8 cellular contexts compared by ENCODE assay signal in genomic region chr20:32109392-32110172, GRCh38. TPM values are rescaled to one million over a fixed set of nuclear protein-coding genes. Genes with fewer than 3 reads are reported as not detected.
A peak's percentile ranks its signal among the peaks of the same experiment; 100 is the strongest.
DNase-seq lines count a peak whose midpoint lies in the region; ATAC-seq and TF ChIP-seq lines count a peak whose summit lies in the region.

A gene with protein sequence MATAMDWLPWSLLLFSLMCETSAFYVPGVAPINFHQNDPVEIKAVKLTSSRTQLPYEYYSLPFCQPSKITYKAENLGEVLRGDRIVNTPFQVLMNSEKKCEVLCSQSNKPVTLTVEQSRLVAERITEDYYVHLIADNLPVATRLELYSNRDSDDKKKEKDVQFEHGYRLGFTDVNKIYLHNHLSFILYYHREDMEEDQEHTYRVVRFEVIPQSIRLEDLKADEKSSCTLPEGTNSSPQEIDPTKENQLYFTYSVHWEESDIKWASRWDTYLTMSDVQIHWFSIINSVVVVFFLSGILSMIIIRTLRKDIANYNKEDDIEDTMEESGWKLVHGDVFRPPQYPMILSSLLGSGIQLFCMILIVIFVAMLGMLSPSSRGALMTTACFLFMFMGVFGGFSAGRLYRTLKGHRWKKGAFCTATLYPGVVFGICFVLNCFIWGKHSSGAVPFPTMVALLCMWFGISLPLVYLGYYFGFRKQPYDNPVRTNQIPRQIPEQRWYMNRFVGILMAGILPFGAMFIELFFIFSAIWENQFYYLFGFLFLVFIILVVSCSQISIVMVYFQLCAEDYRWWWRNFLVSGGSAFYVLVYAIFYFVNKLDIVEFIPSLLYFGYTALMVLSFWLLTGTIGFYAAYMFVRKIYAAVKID (plus strand): TSS chr20:32109714. CDS start chr20:32109741, 27 bp downstream.

- intact Hi-C loops in right lobe of liver (cut with DNase I): no loop called here

- no peak for TF ChIP-seq CTCF in right lobe of liver (IDR thresholded peaks at IDR 0.05)

- H3K4me3 Mint-ChIP-seq in activated CD4-positive, alpha-beta memory T cell treated with anti-CD3 and anti-CD28 coated beads, Interleukin-2, amount 10 ng/mL, durations not matched to agents 7 days and 5 days: peak within 1 kb of the TSS; percentile 99

- peak; percentile 84 for ATAC-seq in GM19438 (IDR thresholded peaks at IDR 0.05; ENCODE audit: low read depth, unreplicated experiment)
- peak; percentile 53 for ATAC-seq in HG03575 (IDR thresholded peaks at IDR 0.05; ENCODE audit: extremely low read depth, insufficient number of reproducible peaks, low FRiP score, unreplicated experiment)
- peak; percentile 87 to 94 (median 93) for ATAC-seq in right lobe of liver

- peaks cover 10% of the 10 kb centered on the region for H3K36me3 Mint-ChIP-seq in activated CD4-positive, alpha-beta memory T cell treated with anti-CD3 and anti-CD28 coated beads, Interleukin-2, amount 10 ng/mL, durations not matched to agents 7 days and 5 days (ENCODE audit: low read depth)

- H3K27ac Mint-ChIP-seq in activated CD4-positive, alpha-beta memory T cell treated with anti-CD3 and anti-CD28 coated beads, Interleukin-2, amount 10 ng/mL, durations not matched to agents 7 days and 5 days: peak within 1 kb of the TSS; percentile 99

- H3K9me3 ChIP-seq in duodenal mucosa (ENCODE audit: control insufficient read depth in 1 of 2, low read length in 2 of 2) (no peaks in the 10 kb centered on the region), right lobe of liver (no peaks in the 10 kb centered on the region)

- H3K4me1 Mint-ChIP-seq in activated CD4-positive, alpha-beta memory T cell treated with anti-CD3 and anti-CD28 coated beads, Interleukin-2, amount 10 ng/mL, durations not matched to agents 7 days and 5 days: peaks cover 36% of the 10 kb centered on the region

- peaks cover 2% of the 10 kb centered on the region for H3K9me3 Mint-ChIP-seq in activated CD4-positive, alpha-beta memory T cell treated with anti-CD3 and anti-CD28 coated beads, Interleukin-2, amount 10 ng/mL, durations not matched to agents 7 days and 5 days

- peak within 1 kb of the TSS; percentile 91 to 100 for H3K4me3 ChIP-seq in duodenal mucosa (ENCODE audit: low read depth in 1 of 2, low read length in 2 of 2)
- peak within 1 kb of the TSS; percentile 76 to 99 (median 93) for H3K4me3 ChIP-seq in right lobe of liver

- under 1% methylated on average over 31 of the region's 38 CpGs for WGBS in right lobe of liver (ENCODE audit: insufficient coverage, low coverage, low lambda C conversion rate, missing lambda C conversion rate)

- peaks cover 37 to 39% of the 10 kb centered on the region in 2 donors for H3K4me1 ChIP-seq in duodenal mucosa (ENCODE audit: control insufficient read depth in 1 of 2, insufficient read depth in 2 of 2, low read length in 2 of 2)
- H3K4me1 ChIP-seq in right lobe of liver: peaks cover 0 to 31% (median 9%) of the 10 kb centered on the region in 4 donors

- peak within 1 kb of the TSS; percentile 98 to 100 for H3K9ac ChIP-seq in duodenal mucosa (ENCODE audit: low read depth in 1 of 2, low read length in 2 of 2)

- peak within 1 kb of the TSS; percentile 98 for H3K27ac ChIP-seq in duodenal mucosa (ENCODE audit: low read depth, low read length)
- H3K27ac ChIP-seq in right lobe of liver: peak within 1 kb of the TSS; percentile 96 to 99 (median 98)

- H3K36me3 ChIP-seq in duodenal mucosa (ENCODE audit: control insufficient read depth in 1 of 2, insufficient read depth in 2 of 2, low read length in 2 of 2) (no peaks in the 10 kb centered on the region), right lobe of liver (no peaks in the 10 kb centered on the region)

- DNase-seq in CD1c-positive myeloid dendritic cell (ENCODE audit: extremely low spot score) (peak; percentile 94), NCI-H82 treated with DMSO at 0.1 percent for 48 hours (lab: John Stamatoyannopoulos, UW; ENCODE audit: unreplicated experiment) (peak; percentile 89), right lobe of liver (peak; percentile 89 to 91 (median 90))
- peak; percentile 89 for DNase-seq in activated CD4-positive, alpha-beta memory T cell treated with anti-CD3 and anti-CD28 coated beads, Interleukin-2, amount 10 ng/mL, durations not matched to agents 7 days and 5 days
- DNase-seq in stimulated activated CD4-positive, alpha-beta T cell treated with anti-CD3 and anti-CD28 coated beads, Interleukin-4, amount 100 ng/mL, for 4 hours: peak; percentile 83 to 90

- TF ChIP-seq POLR2A in right lobe of liver (IDR thresholded peaks at IDR 0.05): peak; percentile 66

- H3K27me3 ChIP-seq in duodenal mucosa (ENCODE audit: control insufficient read depth in 1 of 2, insufficient read depth in 2 of 2, low read length in 2 of 2) (peaks cover 0 to 3% of the 10 kb centered on the region in 2 donors), right lobe of liver (no peaks in the 10 kb centered on the region)

- POLR2A ChIA-PET in activated CD4-positive, alpha-beta memory T cell treated with anti-CD3 and anti-CD28 coated beads, Interleukin-2, amount 10 ng/mL, durations not matched to agents 7 days and 5 days (lab: Charles Lee): interaction anchor here (0.6 to 1.8 kb wide), 10 partner anchors 9 to 563 kb away, joined by 3 to 9 read pairs (median 3); partner anchors contain the start of gene PLAGL2

- CTCF ChIA-PET in activated CD4-positive, alpha-beta memory T cell treated with anti-CD3 and anti-CD28 coated beads, Interleukin-2, amount 10 ng/mL, durations not matched to agents 7 days and 5 days (lab: Charles Lee): interaction anchor here (0.6 to 1.0 kb wide), 4 partner anchors 18 to 167 kb away, joined by 3 to 4 read pairs (median 4); partner anchors contain the start of genes KIF3B and PDRG1

- peaks cover 4% of the 10 kb centered on the region for H3K27me3 Mint-ChIP-seq in activated CD4-positive, alpha-beta memory T cell treated with anti-CD3 and anti-CD28 coated beads, Interleukin-2, amount 10 ng/mL, durations not matched to agents 7 days and 5 days

RNA-seq across cellular contexts. Expression of the gene that starts here (rescaled TPM):
- 10 to 100 TPM; 37.6 to 38.6 TPM for total RNA-seq in activated CD4-positive, alpha-beta memory T cell treated with anti-CD3 and anti-CD28 coated beads, Interleukin-2, amount 10 ng/mL, durations not matched to agents 7 days and 5 days
- 10 to 100 TPM; 26.9 to 33.9 (median 30.5) TPM for total RNA-seq in right lobe of liver

Comparison
In these comparisons a context has a peak if more than half of its experiments do, and no peak if none do; other contexts are left out.
1. Peak in every context shown above with its lines: DNase-seq, ATAC-seq, H3K4me3 ChIP-seq and H3K27ac ChIP-seq.